ENCODE assay signal across 9 cellular contexts in the genomic region with DNA sequence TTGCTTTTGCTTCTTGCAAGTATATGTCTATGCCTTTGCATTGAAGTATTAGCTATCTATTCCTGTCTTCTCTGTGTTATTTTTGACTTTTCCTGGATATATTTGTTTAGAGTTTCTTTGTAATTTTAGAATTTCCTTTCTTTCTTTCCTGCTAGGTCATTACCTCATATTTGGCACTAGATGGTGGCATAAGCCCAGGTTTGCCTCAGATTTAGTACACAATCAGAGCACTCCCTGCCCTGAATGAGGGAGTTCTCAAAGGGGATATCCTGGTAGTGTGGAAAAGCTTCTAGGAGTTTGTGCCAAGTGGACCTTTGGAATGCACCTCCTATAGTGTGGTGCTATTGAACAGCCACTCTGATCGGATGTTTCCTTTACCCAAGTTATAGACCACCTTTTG.
DNase-seq lines count a peak whose midpoint lies in the region; ATAC-seq and TF ChIP-seq lines count a peak whose summit lies in the region.
"Had no signal": no experiment of that assay in that cellular context is flagged by ENCODE, and none has a peak within 500 bp of the region (broad histone marks: within the 10 kb centered on the region; RNA-seq: fewer than 3 reads in every experiment).

No MANE protein-coding gene starts in this region.

- ATAC-seq in GM21723 (IDR thresholded peaks at IDR 0.05; ENCODE audit: unreplicated experiment) = no peak
- ATAC-seq in HG03139 (IDR thresholded peaks at IDR 0.05; ENCODE audit: unreplicated experiment) = no peak

- CTCF ChIA-PET in AG04450 (lab: Charles Lee) = interaction anchor here (0.6 to 1.5 kb wide), 3 partner anchors 26 to 145 kb away, joined by 3 to 4 read pairs (median 4); no protein-coding TSS in a partner anchor

- H3K36me3 Mint-ChIP-seq in immature natural killer cell = no peaks in the 10 kb centered on the region

- POLR2A ChIA-PET in AG04450 (lab: Yijun Ruan, JAX) = no interaction called here

- peaks cover 0 to 2% (median 0%) of the 10 kb centered on the region in 3 donors for H3K27me3 Mint-ChIP-seq in immature natural killer cell (ENCODE audit: low read depth in 3 of 3)

- H3K27ac Mint-ChIP-seq in immature natural killer cell = no peak overlapping the region

- DNase-seq in AG04450 (ENCODE audit: low read depth, low spot score) = no peak
- peak; percentile 4 for DNase-seq in H7
- peak; percentile 20 for DNase-seq in NT2/D1 (ENCODE audit: low read depth, low spot score)
- peak; percentile 8 for DNase-seq in fibroblast of pulmonary artery (ENCODE audit: low read depth)
- no peak for DNase-seq in midbrain (lab: John Stamatoyannopoulos, UW)
- no peak for DNase-seq in immature natural killer cell
- DNase-seq: stimulated activated naive CD4-positive, alpha-beta T cell had no signal

- H3K4me1 ChIP-seq in NT2/D1 (ENCODE audit: insufficient read depth, insufficient read length) = no peaks in the 10 kb centered on the region

- H3K9me3 Mint-ChIP-seq in immature natural killer cell = peaks cover 0 to 9% (median under 1%) of the 10 kb centered on the region in 6 donors

- no peaks in the 10 kb centered on the region for H3K27me3 ChIP-seq in AG04450 (ENCODE audit: control insufficient read depth, insufficient read depth, low read length)
- no peaks in the 10 kb centered on the region for H3K27me3 ChIP-seq in H7 (ENCODE audit: control insufficient read depth, insufficient read depth, low read length)
- no peaks in the 10 kb centered on the region for H3K27me3 ChIP-seq in NT2/D1 (ENCODE audit: insufficient read depth, insufficient read length)

- H3K9me3 ChIP-seq in AG04450 (ENCODE audit: control insufficient read depth, insufficient read depth, low read length) (no peaks in the 10 kb centered on the region), NT2/D1 (ENCODE audit: insufficient read depth, low read length) (no peaks in the 10 kb centered on the region)

- H3K9ac ChIP-seq in NT2/D1 (ENCODE audit: insufficient read length, low read depth) = no peak overlapping the region

- H3K4me3 ChIP-seq in AG04450 (ENCODE audit: low read depth, low read length) (no peak overlapping the region), H7 (ENCODE audit: insufficient read depth, low read depth, low read length) (no peak overlapping the region), NT2/D1 (ENCODE audit: insufficient read length, low read depth) (no peak overlapping the region), fibroblast of pulmonary artery (replicated peaks; ENCODE audit: low read depth, low read length) (no peak overlapping the region)

- H3K27ac ChIP-seq in AG04450 (ENCODE audit: low read depth, low read length) = no peak overlapping the region

- no peak overlapping the region for H3K4me3 Mint-ChIP-seq in immature natural killer cell

- TF ChIP-seq CTCF in AG04450 (IDR thresholded peaks at IDR 0.05; ENCODE audit: low read depth, low read length) = 0 out of 2 replicates have a peak, but pooled peaks have one; percentile 9
- no peak for TF ChIP-seq CTCF in fibroblast of pulmonary artery (IDR thresholded peaks at IDR 0.05; ENCODE audit: low read length, missing control alignments)

- no peaks in the 10 kb centered on the region for H3K4me1 Mint-ChIP-seq in immature natural killer cell

- H3K36me3 ChIP-seq in H7 (replicated peaks; ENCODE audit: control insufficient read depth, insufficient read depth, low read length) (no peaks in the 10 kb centered on the region), NT2/D1 (ENCODE audit: insufficient read depth, insufficient read length, low read length) (no peaks in the 10 kb centered on the region)

Comparison
In these comparisons a context has a peak if more than half of its experiments do, and no peak if none do; other contexts are left out.
1. DNase-seq: peak in H7 (single experiment), NT2/D1 (single experiment) and fibroblast of pulmonary artery (single experiment); none in AG04450 (single experiment), midbrain (single experiment) and immature natural killer cell (0 of 3).